21 cellular contexts compared by ENCODE assay signal in genomic region chr20:53848304-53848703, GRCh38.
DNase-seq lines count a peak whose midpoint lies in the region; ATAC-seq and TF ChIP-seq lines count a peak whose summit lies in the region.
"Had no signal": no experiment of that assay in that cellular context is flagged by ENCODE, and none has a peak within 500 bp of the region (broad histone marks: within the 10 kb centered on the region; RNA-seq: fewer than 3 reads in every experiment).

No MANE protein-coding gene starts in this region.

- no peaks in the 10 kb centered on the region for H4K20me1 ChIP-seq in OCI-LY7 (ENCODE audit: insufficient read depth, low read length)

- no peak overlapping the region for H2BK120ac ChIP-seq in trophoblast cell (ENCODE audit: insufficient read depth, low read length, poor library complexity)

- no peak overlapping the region for H2BK5ac ChIP-seq in trophoblast cell (ENCODE audit: low read depth, low read length, poor library complexity)

- H3K27ac Mint-ChIP-seq in CD8-positive, alpha-beta memory T cell = peak overlapping the region in 4 of 8 donors; percentile 15 to 73 (median 62)
- peak overlapping the region; percentile 21 for H3K27ac Mint-ChIP-seq in activated naive CD8-positive, alpha-beta T cell treated with anti-CD3 and anti-CD28 coated beads, Interleukin-2, amount 10 ng/mL, durations not matched to agents 7 days and 5 days
- H3K27ac Mint-ChIP-seq: GM23338, nephron progenitor cell, progenitor cell of endocrine pancreas had no signal

- H3K27ac ChIP-seq in CD8-positive, alpha-beta memory T cell (ENCODE audit: low read depth, low read length) = no peak overlapping the region
- peak overlapping the region; percentile 87 for H3K27ac ChIP-seq in OCI-LY7 (ENCODE audit: low read depth, low read length, poor library complexity, severe bottlenecking)
- no peak overlapping the region for H3K27ac ChIP-seq in trophoblast cell (ENCODE audit: low read depth, low read length)
- H3K27ac ChIP-seq: adrenal gland, brain microvascular endothelial cell, foreskin keratinocyte, thoracic aorta had no signal

- H3K79me1 ChIP-seq in trophoblast cell (ENCODE audit: low read length) = no peaks in the 10 kb centered on the region

- H3K9me3 Mint-ChIP-seq in CD8-positive, alpha-beta memory T cell = no peaks in the 10 kb centered on the region
- H3K9me3 Mint-ChIP-seq in activated naive CD8-positive, alpha-beta T cell treated with anti-CD3 and anti-CD28 coated beads, Interleukin-2, amount 10 ng/mL, durations not matched to agents 7 days and 5 days = no peaks in the 10 kb centered on the region

- H3K4me3 ChIP-seq in CD8-positive, alpha-beta memory T cell (ENCODE audit: low read length) = no peak overlapping the region
- H3K4me3 ChIP-seq in OCI-LY7 (ENCODE audit: low read depth, low read length, poor library complexity, severe bottlenecking) = peak overlapping the region; percentile 59
- no peak overlapping the region for H3K4me3 ChIP-seq in neuron (ENCODE audit: low read length)
- H3K4me3 ChIP-seq in trophoblast cell (ENCODE audit: low read depth, low read length) = no peak overlapping the region
- H3K4me3 ChIP-seq: adrenal gland, GM23338, left lung, thoracic aorta had no signal

- H3K79me2 ChIP-seq in OCI-LY7 (ENCODE audit: insufficient read depth, low read depth, low read length) (no peaks in the 10 kb centered on the region), trophoblast cell (ENCODE audit: control insufficient read depth, insufficient read depth, low read length, poor library complexity) (peaks cover 2% of the 10 kb centered on the region)

- BruUV-seq in OCI-LY7 (replicated peaks; lab: Mats Ljungman, UMichigan) = no TSS peak

- no peaks in the 10 kb centered on the region for H3K36me3 ChIP-seq in CD8-positive, alpha-beta memory T cell (ENCODE audit: insufficient read depth, low read length)
- no peaks in the 10 kb centered on the region for H3K36me3 ChIP-seq in OCI-LY7 (ENCODE audit: insufficient read depth, low read length)
- H3K36me3 ChIP-seq in neuron (ENCODE audit: insufficient read depth, low read length) = no peaks in the 10 kb centered on the region
- H3K36me3 ChIP-seq in trophoblast cell (ENCODE audit: control insufficient read depth in 1 of 2, insufficient read depth in 2 of 2, low read length in 2 of 2) = no peaks in the 10 kb centered on the region
- H3K36me3 ChIP-seq: adrenal gland, brain microvascular endothelial cell, left lung, thoracic aorta had no signal

- no peak overlapping the region for H4K12ac ChIP-seq in trophoblast cell (ENCODE audit: low read depth, low read length)

- peaks cover 50 to 61% (median 56%) of the 10 kb centered on the region in 3 donors for H3K4me1 Mint-ChIP-seq in CD8-positive, alpha-beta memory T cell
- peaks cover 48% of the 10 kb centered on the region for H3K4me1 Mint-ChIP-seq in activated naive CD8-positive, alpha-beta T cell treated with anti-CD3 and anti-CD28 coated beads, Interleukin-2, amount 10 ng/mL, durations not matched to agents 7 days and 5 days
- H3K4me1 Mint-ChIP-seq: nephron progenitor cell had no signal

- H2BK12ac ChIP-seq in trophoblast cell (ENCODE audit: low read length) = no peak overlapping the region

- H3K4me3 Mint-ChIP-seq in CD8-positive, alpha-beta memory T cell = peak overlapping the region in 5 of 7 donors; percentile 6 to 38 (median 9)
- H3K4me3 Mint-ChIP-seq in activated naive CD8-positive, alpha-beta T cell treated with anti-CD3 and anti-CD28 coated beads, Interleukin-2, amount 10 ng/mL, durations not matched to agents 7 days and 5 days = no peak overlapping the region
- H3K4me3 Mint-ChIP-seq: GM23338, nephron progenitor cell had no signal

- no peak overlapping the region for H3K18ac ChIP-seq in trophoblast cell (ENCODE audit: low read length)

- no peaks in the 10 kb centered on the region for H3K27me3 ChIP-seq in CD8-positive, alpha-beta memory T cell (ENCODE audit: insufficient read depth, low read length, poor library complexity, severe bottlenecking)
- H3K27me3 ChIP-seq in neuron (ENCODE audit: insufficient read depth, low read length) = no peaks in the 10 kb centered on the region
- H3K27me3 ChIP-seq in trophoblast cell (ENCODE audit: insufficient read depth, low read length) = no peaks in the 10 kb centered on the region
- H3K27me3 ChIP-seq: adrenal gland, brain microvascular endothelial cell, foreskin keratinocyte, left lung had no signal

- no CpG with 5 or more reads among the region's 4 CpGs for WGBS in trophoblast cell (ENCODE audit: extremely low coverage, insufficient coverage, insufficient read length)

- CTCF ChIA-PET in CD8-positive, alpha-beta memory T cell (lab: Charles Lee) = interaction anchor here (1.0 kb wide), 1 partner anchor 10 kb away, joined by 3 read pairs; no protein-coding TSS in a partner anchor
- CTCF ChIA-PET in OCI-LY7 (lab: Charles Lee; ENCODE audit: unreplicated experiment) = interaction anchor here (0.6 to 1.0 kb wide), 2 partner anchors 67 to 227 kb away, joined by 3 read pairs; no protein-coding TSS in a partner anchor

- no peaks in the 10 kb centered on the region for H3K9me2 ChIP-seq in OCI-LY7 (ENCODE audit: insufficient read depth, low read length)

- H2AK5ac ChIP-seq in trophoblast cell (ENCODE audit: low read length) = no peak overlapping the region

- H3K9ac ChIP-seq in trophoblast cell (ENCODE audit: low read length) = no peak overlapping the region

- no peak overlapping the region for H3K14ac ChIP-seq in trophoblast cell (ENCODE audit: low read length)

- TF ChIP-seq CTCF in OCI-LY7 (conservative IDR thresholded peaks at IDR 0.05; ENCODE audit: low read length) = no peak

- H3K4me1 ChIP-seq in CD8-positive, alpha-beta memory T cell (ENCODE audit: insufficient read depth, low read length) = peaks cover 51% of the 10 kb centered on the region
- H3K4me1 ChIP-seq in OCI-LY7 (ENCODE audit: insufficient read depth, low read length, poor library complexity, severe bottlenecking) (peaks cover 64% of the 10 kb centered on the region), neuron (ENCODE audit: insufficient read depth, low read length) (no peaks in the 10 kb centered on the region), trophoblast cell (ENCODE audit: control insufficient read depth in 1 of 2, insufficient read depth in 2 of 2, low read length in 2 of 2) (no peaks in the 10 kb centered on the region)
- H3K4me1 ChIP-seq: adrenal gland had no signal

- H3K27me3 Mint-ChIP-seq in CD8-positive, alpha-beta memory T cell = no peaks in the 10 kb centered on the region
- no peaks in the 10 kb centered on the region for H3K27me3 Mint-ChIP-seq in activated naive CD8-positive, alpha-beta T cell treated with anti-CD3 and anti-CD28 coated beads, Interleukin-2, amount 10 ng/mL, durations not matched to agents 7 days and 5 days
- H3K27me3 Mint-ChIP-seq: progenitor cell of endocrine pancreas had no signal

- H4K8ac ChIP-seq in trophoblast cell (ENCODE audit: low read depth, low read length) = no peak overlapping the region

- no peak for DNase-seq in CD8-positive, alpha-beta memory T cell
- DNase-seq in OCI-LY7 (ENCODE audit: low spot score) (peak; percentile 54), NCI-H1694 (lab: John Stamatoyannopoulos, UW) (no peak), T-helper 9 cell (no peak), GOT3 (lab: John Stamatoyannopoulos, UW) (no peak), trophoblast cell (no peak)
- DNase-seq in activated naive CD8-positive, alpha-beta T cell treated with anti-CD3 and anti-CD28 coated beads, Interleukin-2, amount 10 ng/mL, durations not matched to agents 7 days and 5 days = no peak
- DNase-seq: activated CD4-positive, alpha-beta T cell treated with anti-CD3 and anti-CD28 coated beads, Interleukin-2, amount 50 U/mL, for 4 hours; activated effector memory CD4-positive, alpha-beta T cell treated with Interleukin-2 at 50 U/mL for 16 hours; brain microvascular endothelial cell; effector CD8-positive, alpha-beta T cell; foreskin keratinocyte; left lung; NCI-H146; NCI-H526 treated with DMSO at 0.1 percent for 48 hours; nephron progenitor cell had no signal

- H3K9me3 ChIP-seq in CD8-positive, alpha-beta memory T cell (ENCODE audit: low read length) = no peaks in the 10 kb centered on the region
- H3K9me3 ChIP-seq in OCI-LY7 (ENCODE audit: low read length) (no peaks in the 10 kb centered on the region), neuron (ENCODE audit: low read length) (no peaks in the 10 kb centered on the region), trophoblast cell (ENCODE audit: insufficient read depth, low read depth, low read length) (no peaks in the 10 kb centered on the region)
- H3K9me3 ChIP-seq: adrenal gland, left lung, thoracic aorta had no signal

- intact Hi-C loops in OCI-LY7 (cut with micrococcal nuclease; ENCODE audit: unreplicated experiment) = no loop called here

- H4K91ac ChIP-seq in trophoblast cell (ENCODE audit: low read depth, low read length) = no peak overlapping the region

- no peak overlapping the region for H3K4ac ChIP-seq in trophoblast cell (ENCODE audit: low read depth, low read length)

- ATAC-seq in activated naive CD8-positive, alpha-beta T cell treated with anti-CD3 and anti-CD28 coated beads, Interleukin-2, amount 10 ng/mL, durations not matched to agents 7 days and 5 days (ENCODE audit: low read depth) = no peak
- ATAC-seq: foreskin keratinocyte, GM23338 had no signal

- H3K4me2 ChIP-seq in OCI-LY7 (ENCODE audit: low read length) (peak overlapping the region; percentile 92), trophoblast cell (ENCODE audit: low read length) (no peak overlapping the region)
- H3K4me2 ChIP-seq: GM23338 had no signal

- peak overlapping the region; percentile 95 for H2AFZ ChIP-seq in OCI-LY7 (ENCODE audit: low read length)
- H2AFZ ChIP-seq in neuron (ENCODE audit: low read depth, low read length) = peak overlapping the region; percentile 52
- no peak overlapping the region for H2AFZ ChIP-seq in trophoblast cell (ENCODE audit: insufficient read depth, low read length, poor library complexity)

- peaks cover 0 to 9% (median 0%) of the 10 kb centered on the region in 3 donors for H3K36me3 Mint-ChIP-seq in CD8-positive, alpha-beta memory T cell
- H3K36me3 Mint-ChIP-seq in activated naive CD8-positive, alpha-beta T cell treated with anti-CD3 and anti-CD28 coated beads, Interleukin-2, amount 10 ng/mL, durations not matched to agents 7 days and 5 days = peaks cover 23% of the 10 kb centered on the region

- no peak overlapping the region for H3K23ac ChIP-seq in trophoblast cell (ENCODE audit: low read length)

- POLR2A ChIA-PET in CD8-positive, alpha-beta memory T cell (lab: Charles Lee) = no interaction called here
- POLR2A ChIA-PET in OCI-LY7 (lab: Charles Lee) = interaction anchor here (0.9 to 12.1 kb wide), 12 partner anchors 8 to 110 kb away, joined by 3 to 139 read pairs (median 5); no protein-coding TSS in a partner anchor
- POLR2A ChIA-PET in activated naive CD8-positive, alpha-beta T cell treated with anti-CD3 and anti-CD28 coated beads, Interleukin-2, amount 10 ng/mL, durations not matched to agents 7 days and 5 days (lab: Charles Lee) = interaction anchor here (0.6 to 2.2 kb wide), 4 partner anchors 9 to 254 kb away, joined by 3 to 8 read pairs (median 4); partner anchors contain the start of gene ZNF217
